9 cellular contexts compared by ENCODE assay signal in genomic region chr1:116826818-116827606, GRCh38.
DNase-seq lines count a peak whose midpoint lies in the region; ATAC-seq, FAIRE-seq and TF ChIP-seq lines count a peak whose summit lies in the region.
"Had no signal": no experiment of that assay in that cellular context is flagged by ENCODE, and none has a peak within 500 bp of the region (broad histone marks: within the 10 kb centered on the region; RNA-seq: fewer than 3 reads in every experiment).

No MANE protein-coding gene starts in this region.

- DNase-seq in CD4-positive, CD25-positive, alpha-beta regulatory T cell: peak in 1 of 3 donors; percentile 83
- DNase-seq in RPMI8226: peak; percentile 2
- peak; percentile 97 for DNase-seq in GM12878 (ENCODE audit: low read depth, low spot score)
- peak; percentile 66 to 73 for DNase-seq in stimulated activated CD4-positive, alpha-beta T cell treated with anti-CD3 and anti-CD28 coated beads, Interleukin-2, amount 100 ng/mL, for 24 hours
- no peak for DNase-seq in sciatic nerve (ENCODE audit: low spot score)
- no peak for DNase-seq in GF-D8 (lab: John Stamatoyannopoulos, UW)

- peaks cover 3% of the 10 kb centered on the region for H3K36me3 Mint-ChIP-seq in CD4-positive, CD25-positive, alpha-beta regulatory T cell

- SMC1A ChIA-PET in GM12878 (lab: Charles Lee; ENCODE audit: uncharacterized antibody, unreplicated experiment): interaction anchor here (0.6 to 5.7 kb wide), 34 partner anchors 9 to 258 kb away, joined by 3 to 80 read pairs (median 8); partner anchors contain the start of gene TTF2

- H3K9me3 Mint-ChIP-seq in CD4-positive, CD25-positive, alpha-beta regulatory T cell: peaks cover 0 to 4% (median 0%) of the 10 kb centered on the region in 7 donors

- POLR2A ChIA-PET in GM12878 (lab: Charles Lee): interaction anchor here (0.5 to 3.8 kb wide), 27 partner anchors 9 to 718 kb away, joined by 3 to 19 read pairs (median 4); partner anchors contain the start of gene TTF2

- TF ChIP-seq POLR2A in GM12878 (IDR thresholded peaks at IDR 0.05; ENCODE audit: low read depth, low read length): no peak

- BruUV-seq in GM12878 (replicated peaks; lab: Mats Ljungman, UMichigan): TSS peak; percentile 96

- TF ChIP-seq EP300 in GM12878 (IDR thresholded peaks at IDR 0.05; ENCODE audit: borderline replicate concordance in 1 of 2, control insufficient read depth in 1 of 2, low read depth in 2 of 2, low read length in 2 of 2): peak; percentile 17 to 90; a peak in 2 of 4 replicates

- H3K9ac ChIP-seq in GM12878 (ENCODE audit: control insufficient read depth, insufficient read depth, low read length): no peak overlapping the region

- H3K4me3 ChIP-seq in CD4-positive, CD25-positive, alpha-beta regulatory T cell (ENCODE audit: low read depth, low read length): peak overlapping the region; percentile 15
- no peak overlapping the region for H3K4me3 ChIP-seq in GM12878

- H3K9me3 ChIP-seq in CD4-positive, CD25-positive, alpha-beta regulatory T cell (ENCODE audit: control insufficient read depth in 2 of 2, low read length in 2 of 2): no peaks in the 10 kb centered on the region
- H3K9me3 ChIP-seq in GM12878 (replicated peaks; ENCODE audit: control insufficient read depth, insufficient read depth, low read length): no peaks in the 10 kb centered on the region; the same call in 1 of the 3 replicates

- peak overlapping the region; percentile 55 for H3K27ac ChIP-seq in CD4-positive, CD25-positive, alpha-beta regulatory T cell (ENCODE audit: insufficient read depth, low read length, poor library complexity, severe bottlenecking)
- peak overlapping the region; percentile 60 for H3K27ac ChIP-seq in GM12878 (ENCODE audit: control insufficient read depth, insufficient read depth)

- 10% methylated on average over 9 of the region's 9 CpGs for WGBS in GM12878 (ENCODE audit: insufficient coverage, insufficient replicate concordance, low lambda C conversion rate, missing lambda C conversion rate)

- H2AFZ ChIP-seq in GM12878 (ENCODE audit: control insufficient read depth, low read depth, low read length): peak overlapping the region; percentile 13; the same call in 1 of the 2 replicates

- CTCF ChIA-PET in GM12878 (lab: Yijun Ruan, JAX): interaction anchor here (0.6 to 6.5 kb wide), 19 partner anchors 9 to 250 kb away, joined by 3 to 68 read pairs (median 6); partner anchors contain the start of gene TTF2

- peak overlapping the region; percentile 7 to 50 (median 22) for H3K4me3 Mint-ChIP-seq in CD4-positive, CD25-positive, alpha-beta regulatory T cell

- no peaks in the 10 kb centered on the region for H4K20me1 ChIP-seq in GM12878 (ENCODE audit: control insufficient read depth, insufficient read depth)

- peaks cover 11% of the 10 kb centered on the region for H3K4me1 ChIP-seq in CD4-positive, CD25-positive, alpha-beta regulatory T cell (ENCODE audit: control insufficient read depth, insufficient read depth, low read length, poor library complexity, severe bottlenecking)
- H3K4me1 ChIP-seq in GM12878 (ENCODE audit: control insufficient read depth, insufficient read depth, low read length): peaks cover 23% of the 10 kb centered on the region

- no peaks in the 10 kb centered on the region for H3K36me3 ChIP-seq in CD4-positive, CD25-positive, alpha-beta regulatory T cell (ENCODE audit: control insufficient read depth, insufficient read depth, low read length)
- no peaks in the 10 kb centered on the region for H3K36me3 ChIP-seq in GM12878 (ENCODE audit: control insufficient read depth in 2 of 2, insufficient read depth in 2 of 2, low read length in 1 of 2)

- H3K4me2 ChIP-seq in GM12878 (ENCODE audit: control insufficient read depth, insufficient read depth): peak overlapping the region; percentile 36

- TF ChIP-seq RAD21 in GM12878 (IDR thresholded peaks at IDR 0.05; ENCODE audit: insufficient read depth, low read depth, low read length): 0 out of 2 replicates have a peak, but pooled peaks have one; percentile 10

- ATAC-seq in CD4-positive, CD25-positive, alpha-beta regulatory T cell (ENCODE audit: low read depth in 2 of 2): peak; percentile 73 to 77
- ATAC-seq in GM19351 (IDR thresholded peaks at IDR 0.05; ENCODE audit: unreplicated experiment) (peak; percentile 88), HG03342 (IDR thresholded peaks at IDR 0.05; ENCODE audit: unreplicated experiment) (peak; percentile 89), GM12878 (peak; percentile 87), sciatic nerve (no peak)

- intact Hi-C loops in GM12878 (cut with micrococcal nuclease; ENCODE audit: unreplicated experiment) (loop anchor here (1.0 to 5.0 kb wide), 5 partner anchors 51 to 270 kb away; partner anchors contain the start of genes CD101 and TTF2), sciatic nerve (cut with DNase I) (no loop called here)

- no peaks in the 10 kb centered on the region for H3K79me2 ChIP-seq in GM12878 (ENCODE audit: control insufficient read depth, insufficient read depth, low read length)

- FAIRE-seq in GM12878 (lab: Jason Lieb, UNC): peak; percentile 75
- FAIRE-seq: colon had no signal

- H3K27ac Mint-ChIP-seq in CD4-positive, CD25-positive, alpha-beta regulatory T cell: peak overlapping the region; percentile 76 to 96 (median 77)

- H3K27me3 ChIP-seq in CD4-positive, CD25-positive, alpha-beta regulatory T cell (ENCODE audit: control insufficient read depth, insufficient read depth, low read length): no peaks in the 10 kb centered on the region
- H3K27me3 ChIP-seq in GM12878 (replicated peaks in 1 of 2; ENCODE audit: control insufficient read depth in 2 of 2, insufficient read depth in 2 of 2, low read length in 1 of 2): no peaks in the 10 kb centered on the region; a peak in 1 of 4 replicates

- in situ Hi-C loops in GM12878 (cut with MboI): no loop called here

- RAD21 ChIA-PET in GM12878 (lab: Charles Lee; ENCODE audit: unreplicated experiment): interaction anchor here (0.7 to 6.1 kb wide), 33 partner anchors 9 to 301 kb away, joined by 3 to 96 read pairs (median 6); partner anchors contain the start of genes CD101, CD2, IGSF3 and TTF2

- H3K27me3 Mint-ChIP-seq in CD4-positive, CD25-positive, alpha-beta regulatory T cell: no peaks in the 10 kb centered on the region

- no peak for TF ChIP-seq CTCF in GM12878 (IDR thresholded peaks at IDR 0.05 in 2 of 3, conservative IDR thresholded peaks at IDR 0.05 in 1 of 3; ENCODE audit: control insufficient read depth in 2 of 3, extremely low read depth in 1 of 3, insufficient read depth in 1 of 3, low read depth in 3 of 3, low read length in 3 of 3)

- peaks cover 10 to 31% (median 21%) of the 10 kb centered on the region in 4 donors for H3K4me1 Mint-ChIP-seq in CD4-positive, CD25-positive, alpha-beta regulatory T cell

TF ChIP-seq in GM12878, 131 proteins besides CTCF, POLR2A, EP300 and RAD21 (continues in another document):
- TF ChIP-seq NBN (IDR thresholded peaks at IDR 0.05) (peak; percentile 78), BACH1 (IDR thresholded peaks at IDR 0.05; ENCODE audit: borderline replicate concordance) (0 out of 2 replicates have a peak, but pooled peaks have one; percentile 19), JUNB (IDR thresholded peaks at IDR 0.05) (peak; percentile 96), PAX5 (IDR thresholded peaks at IDR 0.05; ENCODE audit: borderline replicate concordance, low read depth, low read length) (peak; percentile 68; the same call in 1 of the 2 replicates), ASH2L (IDR thresholded peaks at IDR 0.05; ENCODE audit: borderline replicate concordance, low read depth) (no peak), CBX3 (IDR thresholded peaks at IDR 0.05; ENCODE audit: borderline replicate concordance, low read depth) (no peak), ZNF207 (IDR thresholded peaks at IDR 0.05; ENCODE audit: borderline replicate concordance) (0 out of 2 replicates have a peak, but pooled peaks have one; percentile 43), IRF3 (IDR thresholded peaks at IDR 0.05) (no peak), ZNF687 (IDR thresholded peaks at IDR 0.05) (peak; percentile 78), JUND (IDR thresholded peaks at IDR 0.05; ENCODE audit: low read depth, low read length) (peak; percentile 65), HDAC2 (IDR thresholded peaks at IDR 0.05) (no peak), YY1 (IDR thresholded peaks at IDR 0.05; ENCODE audit: low read depth, low read length) (0 out of 2 replicates have a peak, but pooled peaks have one; percentile 6)

Comparison
In these comparisons a context has a peak if more than half of its experiments do, and no peak if none do; other contexts are left out.
1. DNase-seq: peak in RPMI8226 (single experiment), GM12878 (single experiment) and stimulated activated CD4-positive, alpha-beta T cell treated with anti-CD3 and anti-CD28 coated beads, Interleukin-2, amount 100 ng/mL, for 24 hours (2 of 2); none in sciatic nerve (single experiment) and GF-D8 (single experiment).